Comparison of ENCODE assay signal across 8 cellular contexts in the genomic region with DNA sequence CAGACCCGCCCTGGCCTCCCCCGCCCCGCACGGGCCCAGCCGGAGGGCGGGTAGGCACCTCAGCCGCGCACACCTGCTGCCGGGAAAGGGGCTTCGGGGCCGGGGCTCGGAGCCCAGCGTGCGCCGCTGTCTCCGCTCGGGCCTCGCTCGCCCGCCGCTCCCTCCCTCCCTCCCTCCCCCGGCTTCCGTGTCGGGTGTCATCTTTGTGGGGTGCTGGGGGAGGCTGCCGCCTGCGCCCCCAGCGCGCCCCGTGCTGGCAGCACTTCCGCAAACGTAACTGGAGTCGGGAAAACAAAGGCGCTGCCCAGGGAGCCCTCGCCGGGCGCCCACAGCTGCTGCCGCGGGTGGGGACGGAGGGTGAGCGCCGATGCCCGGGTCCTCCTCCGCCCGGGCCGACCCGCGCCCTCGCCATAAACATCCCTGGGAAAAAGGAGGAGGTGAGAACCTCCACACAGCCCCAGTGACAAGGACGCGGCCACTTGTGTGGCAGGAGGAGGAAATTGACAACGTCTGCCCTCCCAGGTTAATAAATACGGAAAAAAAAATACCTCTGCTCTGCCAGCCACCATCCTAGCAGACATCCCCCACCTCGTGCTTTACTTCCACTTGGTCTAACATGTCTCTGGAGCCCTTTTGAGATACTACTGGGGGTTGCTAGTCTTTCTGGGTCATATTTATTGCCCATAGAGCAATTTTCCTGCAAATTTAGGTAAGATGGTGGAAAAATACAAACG. TPM values are rescaled to one million over a fixed set of nuclear protein-coding genes. Genes with fewer than 3 reads are reported as not detected.
DNase-seq lines count a peak whose midpoint lies in the region; ATAC-seq, FAIRE-seq and TF ChIP-seq lines count a peak whose summit lies in the region.

No MANE protein-coding gene starts in this region.

- H3K4me1 Mint-ChIP-seq in activated B cell treated with CpG ODN at 0.5 μM for 24 hours (peaks cover 26% of the 10 kb centered on the region), chondrocyte (ENCODE audit: low read depth) (peaks cover 4% of the 10 kb centered on the region)

- in situ Hi-C loops in HepG2 (cut with HindIII; ENCODE audit: extremely low pct_ligation_motif_present, low pct_unique_long_range_greater_than_20kb): no loop called here

- H3K36me3 ChIP-seq in HepG2 (replicated peaks in 1 of 2; ENCODE audit: control insufficient read depth in 1 of 2, insufficient read depth in 2 of 2, low read length in 2 of 2): no peaks in the 10 kb centered on the region

- FAIRE-seq in GM18507 (lab: Jason Lieb, UNC) (peak; percentile 45), HepG2 (lab: Jason Lieb, UNC) (no peak)

- no peak overlapping the region for H2AFZ ChIP-seq in HepG2 (ENCODE audit: low read length)

- no peak for TF ChIP-seq RAD21 in HepG2 (CRISPR knock-in tag; IDR thresholded peaks at IDR 0.05)

- no peak overlapping the region for H3K9ac ChIP-seq in HepG2 (ENCODE audit: insufficient read depth, low read depth, low read length)

- ATAC-seq in HG02678 (IDR thresholded peaks at IDR 0.05; ENCODE audit: unreplicated experiment): peak; percentile 63
- peak; percentile 55 for ATAC-seq in activated B cell treated with CpG ODN at 0.5 μM for 24 hours (ENCODE audit: low read depth)
- peak; percentile 62 for ATAC-seq in HepG2

- CTCF ChIA-PET in activated B cell treated with CpG ODN at 0.5 μM for 24 hours (lab: Charles Lee) (no interaction called here), HepG2 (lab: Yijun Ruan, JAX; ENCODE audit: low intra/inter-chr PET ratio, low total read pairs) (no interaction called here)

- H3K4me1 ChIP-seq in HepG2 (ENCODE audit: insufficient read depth, low read length): peaks cover 14% of the 10 kb centered on the region

- no peaks in the 10 kb centered on the region for H4K20me1 ChIP-seq in HepG2 (ENCODE audit: insufficient read depth, low read length)

- H3K9me3 ChIP-seq in HepG2 (ENCODE audit: low read length): no peaks in the 10 kb centered on the region

- intact Hi-C loops in activated B cell treated with CpG ODN at 0.5 μM for 24 hours (cut with micrococcal nuclease) (loop anchor here (1.0 to 5.0 kb wide), 6 partner anchors 90 to 1269 kb away; partner anchors contain the start of genes GLS, HIBCH, NAB1 and NABP1), HepG2 (cut with micrococcal nuclease; ENCODE audit: unreplicated experiment) (no loop called here)

- H3K27me3 ChIP-seq in HepG2 (ENCODE audit: control insufficient read depth in 1 of 2, insufficient read depth in 2 of 2, low read length in 2 of 2): peaks cover 3 to 35% of the 10 kb centered on the region in 2 experiments; a peak in 4 of 5 replicates

- H3K36me3 Mint-ChIP-seq in activated B cell treated with CpG ODN at 0.5 μM for 24 hours (ENCODE audit: low read depth): no peaks in the 10 kb centered on the region
- H3K36me3 Mint-ChIP-seq in chondrocyte (ENCODE audit: low read depth): no peaks in the 10 kb centered on the region

- TF ChIP-seq CTCF in activated B cell treated with CpG ODN at 0.5 μM for 24 hours (IDR thresholded peaks at IDR 0.05) (no peak), chondrocyte (IDR thresholded peaks at IDR 0.05) (peak; percentile 7), HepG2 (CRISPR knock-in tag; IDR thresholded peaks at IDR 0.05) (no peak)

- H3K27ac ChIP-seq in HepG2 (ENCODE audit: extremely low read length, insufficient read depth, low read length): no peak overlapping the region

- no peak for TF ChIP-seq POLR2A in HepG2 (IDR thresholded peaks at IDR 0.05; ENCODE audit: insufficient read depth in 1 of 2, low read depth in 2 of 2, low read length in 2 of 2)

- no peak for TF ChIP-seq EP300 in HepG2 (IDR thresholded peaks at IDR 0.05; ENCODE audit: low read depth in 2 of 2, low read length in 2 of 2)
- no peak for TF ChIP-seq EP300 in HepG2 (CRISPR knock-in tag; IDR thresholded peaks at IDR 0.05; ENCODE audit: borderline replicate concordance)

- peak overlapping the region; percentile 86 for H3K27ac Mint-ChIP-seq in activated B cell treated with CpG ODN at 0.5 μM for 24 hours
- no peak overlapping the region for H3K27ac Mint-ChIP-seq in chondrocyte (ENCODE audit: unreplicated experiment)

- POLR2A ChIA-PET in activated B cell treated with CpG ODN at 0.5 μM for 24 hours (lab: Charles Lee) (interaction anchor here (0.5 to 1.6 kb wide), 3 partner anchors 271 to 646 kb away, joined by 3 to 5 read pairs (median 4); no protein-coding TSS in a partner anchor), HepG2 (lab: Yijun Ruan, JAX) (no interaction called here)

- H3K27me3 Mint-ChIP-seq in activated B cell treated with CpG ODN at 0.5 μM for 24 hours (no peaks in the 10 kb centered on the region), chondrocyte (ENCODE audit: low read depth) (no peaks in the 10 kb centered on the region)

- H3K9me3 Mint-ChIP-seq in activated B cell treated with CpG ODN at 0.5 μM for 24 hours (no peaks in the 10 kb centered on the region), chondrocyte (ENCODE audit: low read depth) (no peaks in the 10 kb centered on the region)

- no TSS peak for BruUV-seq in HepG2 (replicated peaks; lab: Mats Ljungman, UMichigan)

- H3K4me2 ChIP-seq in HepG2 (ENCODE audit: low read depth, low read length): peak overlapping the region; percentile 78

- peak overlapping the region; percentile 62 to 73 (median 63) for H3K4me3 ChIP-seq in HepG2 (replicated peaks in 1 of 3; ENCODE audit: insufficient read depth in 1 of 3, low read depth in 2 of 3, low read length in 3 of 3)

- H3K79me2 ChIP-seq in HepG2 (ENCODE audit: insufficient read depth, low read length): no peaks in the 10 kb centered on the region

- H3K4me3 Mint-ChIP-seq in activated B cell treated with CpG ODN at 0.5 μM for 24 hours (peak overlapping the region; percentile 84), chondrocyte (ENCODE audit: unreplicated experiment) (peak overlapping the region; percentile 63)

- 4% methylated on average over 23 of the region's 54 CpGs for WGBS in HepG2 (ENCODE audit: low lambda C conversion rate)

- DNase-seq in GM18507 (ENCODE audit: extremely low spot score, insufficient read length, low read depth): peak; percentile 56
- DNase-seq in NCI-H1105 treated with DMSO at 0.1 percent for 48 hours (lab: John Stamatoyannopoulos, UW): peak; percentile 60
- no peak for DNase-seq in activated B cell treated with CpG ODN at 0.5 μM for 24 hours
- no peak for DNase-seq in chondrocyte (ENCODE audit: low spot score)
- DNase-seq in HepG2 (ENCODE audit: low spot score): no peak
- peak; percentile 51 to 57 for DNase-seq in stimulated activated CD4-positive, alpha-beta T cell treated with anti-CD3 and anti-CD28 coated beads, Interleukin-2, amount 100 ng/mL, for 48 hours
- DNase-seq in NCI-H187 treated with DMSO at 0.1 percent for 48 hours (lab: John Stamatoyannopoulos, UW): no peak

TF ChIP-seq in HepG2, 621 proteins besides CTCF, POLR2A, EP300 and RAD21 (continues in another document):
- TF ChIP-seq, protein P1, sequence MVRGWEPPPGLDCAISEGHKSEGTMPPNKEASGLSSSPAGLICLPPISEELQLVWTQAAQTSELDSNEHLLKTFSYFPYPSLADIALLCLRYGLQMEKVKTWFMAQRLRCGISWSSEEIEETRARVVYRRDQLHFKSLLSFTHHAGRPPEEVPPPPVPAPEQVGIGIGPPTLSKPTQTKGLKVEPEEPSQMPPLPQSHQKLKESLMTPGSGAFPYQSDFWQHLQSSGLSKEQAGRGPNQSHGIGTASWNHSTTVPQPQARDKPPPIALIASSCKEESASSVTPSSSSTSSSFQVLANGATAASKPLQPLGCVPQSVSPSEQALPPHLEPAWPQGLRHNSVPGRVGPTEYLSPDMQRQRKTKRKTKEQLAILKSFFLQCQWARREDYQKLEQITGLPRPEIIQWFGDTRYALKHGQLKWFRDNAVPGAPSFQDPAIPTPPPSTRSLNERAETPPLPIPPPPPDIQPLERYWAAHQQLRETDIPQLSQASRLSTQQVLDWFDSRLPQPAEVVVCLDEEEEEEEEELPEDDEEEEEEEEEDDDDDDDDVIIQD (CRISPR knock-in tag; IDR thresholded peaks at IDR 0.05; ENCODE audit: low read depth): no peak
- TF ChIP-seq ZNF556 (CRISPR knock-in tag; IDR thresholded peaks at IDR 0.05; ENCODE audit: borderline replicate concordance) (no peak), ZNF10 (CRISPR knock-in tag; IDR thresholded peaks at IDR 0.05; ENCODE audit: borderline replicate concordance, low read depth) (no peak), PPARG (CRISPR knock-in tag; conservative IDR thresholded peaks at IDR 0.05) (no peak), ZNF605 (CRISPR knock-in tag; IDR thresholded peaks at IDR 0.05) (no peak), STAT5B (CRISPR knock-in tag; IDR thresholded peaks at IDR 0.05) (no peak)

RNA-seq across cellular contexts. Expression of gene MFSD6, which starts 0.6 kb away (rescaled TPM):
- total RNA-seq in activated B cell treated with CpG ODN at 0.5 μM for 24 hours (20.0 and 21.5 TPM in 2 replicates), chondrocyte (5.9 to 8.4 TPM (median 6.9 TPM) in 3 replicates), HepG2 (2016; rRNA removed; fragmentation: Illumina TruSeq; extraction: Trizol) (0.59 and 1.4 TPM in 2 replicates)
- total RNA-seq in HepG2 (2016; cell fraction: cytosol; rRNA removed; fragmentation: Illumina TruSeq; extraction: Trizol; ENCODE audit: low read depth): 0.09 and 0.10 TPM in 2 replicates
- 0.77 and 1.3 TPM in 2 replicates for total RNA-seq in HepG2 (2016; cell fraction: insoluble cytoplasmic fraction; rRNA removed; fragmentation: Illumina TruSeq; extraction: Trizol)
- total RNA-seq in HepG2 (2016; cell fraction: membrane; rRNA removed; fragmentation: Illumina TruSeq; extraction: Trizol): 0.45 and 0.59 TPM in 2 replicates
- total RNA-seq in HepG2 (2016; cell fraction: nucleus; rRNA removed; fragmentation: Illumina TruSeq; extraction: Trizol): 1.6 and 1.7 TPM in 2 replicates
- 0.71 and 0.92 TPM in 2 replicates for polyA plus RNA-seq in HepG2 (2011; rRNA removed)
- polyA plus RNA-seq in HepG2 (2011; cell fraction: cytosol; rRNA removed): 0.88 and 0.89 TPM in 2 replicates
- polyA plus RNA-seq in HepG2 (2011; cell fraction: nucleus; rRNA removed): 0.47 and 0.69 TPM in 2 replicates
- polyA plus RNA-seq in HepG2 (2012): 1.4 and 1.9 TPM in 2 replicates
- polyA plus RNA-seq in HepG2 (2016; cell fraction: cytosol; fragmentation: Illumina TruSeq; extraction: Trizol; ENCODE audit: low read depth): 0.06 and 0.28 TPM in 2 replicates
- 0.70 and 0.86 TPM in 2 replicates for polyA plus RNA-seq in HepG2 (2016; cell fraction: insoluble cytoplasmic fraction; fragmentation: Illumina TruSeq; extraction: Trizol; ENCODE audit: low read depth)
- 0.20 and 0.27 TPM in 2 replicates for polyA plus RNA-seq in HepG2 (2016; cell fraction: membrane; fragmentation: Illumina TruSeq; extraction: Trizol; ENCODE audit: low read depth)
- 1.6 and 1.9 TPM in 2 replicates for polyA plus RNA-seq in HepG2 (2016; cell fraction: nucleus; fragmentation: Illumina TruSeq; extraction: Trizol; ENCODE audit: insufficient read depth, low read depth)
- polyA minus RNA-seq in HepG2 (2011; rRNA and poly(A)+ RNA removed; ENCODE audit: low replicate concordance): 0.90 and 8.2 TPM in 2 replicates
- polyA minus RNA-seq in HepG2 (2011; cell fraction: cytosol; rRNA and poly(A)+ RNA removed): 1.8 and 2.0 TPM in 2 replicates
- polyA minus RNA-seq in HepG2 (2011; cell fraction: nucleus; rRNA and poly(A)+ RNA removed): 2.7 and 5.1 TPM in 2 replicates

Comparison
In these comparisons a context has a peak if more than half of its experiments do, and no peak if none do; other contexts are left out.
1. DNase-seq: peak in GM18507 (single experiment), NCI-H1105 treated with DMSO at 0.1 percent for 48 hours (single experiment) and stimulated activated CD4-positive, alpha-beta T cell treated with anti-CD3 and anti-CD28 coated beads, Interleukin-2, amount 100 ng/mL, for 48 hours (2 of 2); none in activated B cell treated with CpG ODN at 0.5 μM for 24 hours (single experiment), chondrocyte (single experiment), HepG2 (single experiment) and NCI-H187 treated with DMSO at 0.1 percent for 48 hours (single experiment).
2. Peak in every context shown above with its lines, with median percentiles within 50 percentile points of each other: ATAC-seq.